Comparison of ENCODE assay signal across 1 cellular context in the genomic region with DNA sequence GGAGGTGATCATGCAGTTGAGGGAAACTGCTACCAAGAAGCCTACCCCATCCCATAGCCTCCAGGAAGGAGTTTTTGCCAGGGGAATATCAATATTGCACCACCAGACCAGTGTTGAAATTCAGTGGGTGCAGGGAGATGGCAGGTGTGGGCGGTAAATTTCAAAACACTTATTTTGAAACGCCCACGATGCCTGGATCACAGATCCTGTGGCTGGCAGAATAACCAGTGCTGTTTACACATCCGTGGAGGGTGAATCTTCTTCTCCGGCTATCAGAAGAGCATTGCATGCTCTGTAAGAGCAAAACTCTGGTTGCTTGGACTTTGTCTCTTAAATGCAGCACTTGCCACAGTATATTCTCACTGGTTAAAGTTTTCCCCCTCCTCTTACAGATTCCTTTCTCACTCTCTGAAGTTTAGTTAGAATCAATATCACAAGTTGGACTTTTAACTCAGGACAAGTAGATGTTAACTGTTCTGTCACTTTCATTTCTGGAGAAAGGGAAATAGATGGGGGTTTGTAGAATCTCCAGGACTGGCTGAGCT.
TF ChIP-seq lines count a peak whose summit lies in the region.

No MANE protein-coding gene starts in this region.

TF ChIP-seq in HepG2, 621 proteins besides CTCF, POLR2A, EP300 and RAD21 (continued from another document and continues in another):
- TF ChIP-seq, protein P1, sequence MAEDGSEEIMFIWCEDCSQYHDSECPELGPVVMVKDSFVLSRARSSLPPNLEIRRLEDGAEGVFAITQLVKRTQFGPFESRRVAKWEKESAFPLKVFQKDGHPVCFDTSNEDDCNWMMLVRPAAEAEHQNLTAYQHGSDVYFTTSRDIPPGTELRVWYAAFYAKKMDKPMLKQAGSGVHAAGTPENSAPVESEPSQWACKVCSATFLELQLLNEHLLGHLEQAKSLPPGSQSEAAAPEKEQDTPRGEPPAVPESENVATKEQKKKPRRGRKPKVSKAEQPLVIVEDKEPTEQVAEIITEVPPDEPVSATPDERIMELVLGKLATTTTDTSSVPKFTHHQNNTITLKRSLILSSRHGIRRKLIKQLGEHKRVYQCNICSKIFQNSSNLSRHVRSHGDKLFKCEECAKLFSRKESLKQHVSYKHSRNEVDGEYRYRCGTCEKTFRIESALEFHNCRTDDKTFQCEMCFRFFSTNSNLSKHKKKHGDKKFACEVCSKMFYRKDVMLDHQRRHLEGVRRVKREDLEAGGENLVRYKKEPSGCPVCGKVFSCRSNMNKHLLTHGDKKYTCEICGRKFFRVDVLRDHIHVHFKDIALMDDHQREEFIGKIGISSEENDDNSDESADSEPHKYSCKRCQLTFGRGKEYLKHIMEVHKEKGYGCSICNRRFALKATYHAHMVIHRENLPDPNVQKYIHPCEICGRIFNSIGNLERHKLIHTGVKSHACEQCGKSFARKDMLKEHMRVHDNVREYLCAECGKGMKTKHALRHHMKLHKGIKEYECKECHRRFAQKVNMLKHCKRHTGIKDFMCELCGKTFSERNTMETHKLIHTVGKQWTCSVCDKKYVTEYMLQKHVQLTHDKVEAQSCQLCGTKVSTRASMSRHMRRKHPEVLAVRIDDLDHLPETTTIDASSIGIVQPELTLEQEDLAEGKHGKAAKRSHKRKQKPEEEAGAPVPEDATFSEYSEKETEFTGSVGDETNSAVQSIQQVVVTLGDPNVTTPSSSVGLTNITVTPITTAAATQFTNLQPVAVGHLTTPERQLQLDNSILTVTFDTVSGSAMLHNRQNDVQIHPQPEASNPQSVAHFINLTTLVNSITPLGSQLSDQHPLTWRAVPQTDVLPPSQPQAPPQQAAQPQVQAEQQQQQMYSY (CRISPR knock-in tag; IDR thresholded peaks at IDR 0.05), result peak; percentile 77
- TF ChIP-seq ZNF207 (IDR thresholded peaks at IDR 0.05; ENCODE audit: borderline replicate concordance) (no peak), FOXO1 (CRISPR knock-in tag; IDR thresholded peaks at IDR 0.05) (peak; percentile 87), TARDBP (CRISPR knock-in tag; IDR thresholded peaks at IDR 0.05) (peak; percentile 90), MBNL3 (CRISPR knock-in tag; conservative IDR thresholded peaks at IDR 0.05) (no peak), ZNF883 (CRISPR knock-in tag; IDR thresholded peaks at IDR 0.05; ENCODE audit: not compliant biosample characterization) (no peak), JARID2 (CRISPR knock-in tag; IDR thresholded peaks at IDR 0.05; ENCODE audit: insufficient replicate concordance) (peak; percentile 56), ZNF205 (CRISPR knock-in tag; IDR thresholded peaks at IDR 0.05) (peak; percentile 25; the same call in 1 of the 2 replicates), ZNF274 (CRISPR knock-in tag; IDR thresholded peaks at IDR 0.05) (peak; percentile 62; the same call in 1 of the 2 replicates), NPAS2 (CRISPR knock-in tag; IDR thresholded peaks at IDR 0.05; ENCODE audit: borderline replicate concordance) (no peak), NONO (IDR thresholded peaks at IDR 0.05) (no peak), NONO (CRISPR knock-in tag; conservative IDR thresholded peaks at IDR 0.05) (peak; percentile 83), EED (CRISPR knock-in tag; IDR thresholded peaks at IDR 0.05) (no peak), RFXAP (CRISPR knock-in tag; IDR thresholded peaks at IDR 0.05; ENCODE audit: borderline replicate concordance) (peak; percentile 75; the same call in 1 of the 2 replicates), BHLHE40 (IDR thresholded peaks at IDR 0.05; ENCODE audit: low read length) (peak; percentile 62; the same call in 1 of the 2 replicates), SIN3A (IDR thresholded peaks at IDR 0.05; ENCODE audit: borderline replicate concordance, low read depth, low read length) (peak; percentile 85), HDAC2 (CRISPR knock-in tag; IDR thresholded peaks at IDR 0.05) (peak; percentile 96), ZFP82 (CRISPR knock-in tag; IDR thresholded peaks at IDR 0.05; ENCODE audit: borderline replicate concordance) (no peak), SOX6 (IDR thresholded peaks at IDR 0.05) (no peak), SOX6 (CRISPR knock-in tag; IDR thresholded peaks at IDR 0.05) (peak; percentile 96), ZSCAN25 (CRISPR knock-in tag; IDR thresholded peaks at IDR 0.05) (no peak; the same call in 1 of the 2 replicates), MTF2 (CRISPR knock-in tag; IDR thresholded peaks at IDR 0.05; ENCODE audit: borderline replicate concordance) (no peak), NCOA5 (CRISPR knock-in tag; IDR thresholded peaks at IDR 0.05) (no peak), ZKSCAN1 (IDR thresholded peaks at IDR 0.05; ENCODE audit: low read length) (0 out of 2 replicates have a peak, but pooled peaks have one; percentile 31), ZNF772 (CRISPR knock-in tag; IDR thresholded peaks at IDR 0.05) (peak; percentile 52; the same call in 1 of the 2 replicates), ONECUT2 (CRISPR knock-in tag; IDR thresholded peaks at IDR 0.05) (peak; percentile 94), MAFK (conservative IDR thresholded peaks at IDR 0.05 in 1 of 2, IDR thresholded peaks at IDR 0.05 in 1 of 2; ENCODE audit: low read length in 2 of 2) (0 out of 4 replicates have a peak, but pooled peaks have one; percentile 9 to 30), RARA (CRISPR knock-in tag; IDR thresholded peaks at IDR 0.05) (peak; percentile 66), CENPT (CRISPR knock-in tag; IDR thresholded peaks at IDR 0.05; ENCODE audit: low read depth) (no peak), ZFX (CRISPR knock-in tag; IDR thresholded peaks at IDR 0.05; ENCODE audit: low read depth) (peak; percentile 31; the same call in 1 of the 2 replicates), KDM2A (CRISPR knock-in tag; IDR thresholded peaks at IDR 0.05; ENCODE audit: borderline replicate concordance, low read depth) (peak; percentile 61; the same call in 1 of the 2 replicates), ZNF589 (CRISPR knock-in tag; conservative IDR thresholded peaks at IDR 0.05) (peak; percentile 60), ARID2 (CRISPR knock-in tag; IDR thresholded peaks at IDR 0.05; ENCODE audit: borderline replicate concordance) (peak; percentile 95; the same call in 1 of the 2 replicates)
- TF ChIP-seq, protein P2, sequence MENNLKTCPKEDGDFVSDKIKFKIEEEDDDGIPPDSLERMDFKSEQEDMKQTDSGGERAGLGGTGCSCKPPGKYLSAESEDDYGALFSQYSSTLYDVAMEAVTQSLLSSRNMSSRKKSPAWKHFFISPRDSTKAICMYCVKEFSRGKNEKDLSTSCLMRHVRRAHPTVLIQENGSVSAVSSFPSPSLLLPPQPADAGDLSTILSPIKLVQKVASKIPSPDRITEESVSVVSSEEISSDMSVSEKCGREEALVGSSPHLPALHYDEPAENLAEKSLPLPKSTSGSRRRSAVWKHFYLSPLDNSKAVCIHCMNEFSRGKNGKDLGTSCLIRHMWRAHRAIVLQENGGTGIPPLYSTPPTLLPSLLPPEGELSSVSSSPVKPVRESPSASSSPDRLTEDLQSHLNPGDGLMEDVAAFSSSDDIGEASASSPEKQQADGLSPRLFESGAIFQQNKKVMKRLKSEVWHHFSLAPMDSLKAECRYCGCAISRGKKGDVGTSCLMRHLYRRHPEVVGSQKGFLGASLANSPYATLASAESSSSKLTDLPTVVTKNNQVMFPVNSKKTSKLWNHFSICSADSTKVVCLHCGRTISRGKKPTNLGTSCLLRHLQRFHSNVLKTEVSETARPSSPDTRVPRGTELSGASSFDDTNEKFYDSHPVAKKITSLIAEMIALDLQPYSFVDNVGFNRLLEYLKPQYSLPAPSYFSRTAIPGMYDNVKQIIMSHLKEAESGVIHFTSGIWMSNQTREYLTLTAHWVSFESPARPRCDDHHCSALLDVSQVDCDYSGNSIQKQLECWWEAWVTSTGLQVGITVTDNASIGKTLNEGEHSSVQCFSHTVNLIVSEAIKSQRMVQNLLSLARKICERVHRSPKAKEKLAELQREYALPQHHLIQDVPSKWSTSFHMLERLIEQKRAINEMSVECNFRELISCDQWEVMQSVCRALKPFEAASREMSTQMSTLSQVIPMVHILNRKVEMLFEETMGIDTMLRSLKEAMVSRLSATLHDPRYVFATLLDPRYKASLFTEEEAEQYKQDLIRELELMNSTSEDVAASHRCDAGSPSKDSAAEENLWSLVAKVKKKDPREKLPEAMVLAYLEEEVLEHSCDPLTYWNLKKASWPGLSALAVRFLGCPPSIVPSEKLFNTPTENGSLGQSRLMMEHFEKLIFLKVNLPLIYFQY (CRISPR knock-in tag; IDR thresholded peaks at IDR 0.05; ENCODE audit: borderline replicate concordance), result 0 out of 2 replicates have a peak, but pooled peaks have one; percentile 70
- TF ChIP-seq, protein P3, sequence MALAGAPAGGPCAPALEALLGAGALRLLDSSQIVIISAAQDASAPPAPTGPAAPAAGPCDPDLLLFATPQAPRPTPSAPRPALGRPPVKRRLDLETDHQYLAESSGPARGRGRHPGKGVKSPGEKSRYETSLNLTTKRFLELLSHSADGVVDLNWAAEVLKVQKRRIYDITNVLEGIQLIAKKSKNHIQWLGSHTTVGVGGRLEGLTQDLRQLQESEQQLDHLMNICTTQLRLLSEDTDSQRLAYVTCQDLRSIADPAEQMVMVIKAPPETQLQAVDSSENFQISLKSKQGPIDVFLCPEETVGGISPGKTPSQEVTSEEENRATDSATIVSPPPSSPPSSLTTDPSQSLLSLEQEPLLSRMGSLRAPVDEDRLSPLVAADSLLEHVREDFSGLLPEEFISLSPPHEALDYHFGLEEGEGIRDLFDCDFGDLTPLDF (CRISPR knock-in tag; IDR thresholded peaks at IDR 0.05), result peak; percentile 83
- TF ChIP-seq, protein P4, sequence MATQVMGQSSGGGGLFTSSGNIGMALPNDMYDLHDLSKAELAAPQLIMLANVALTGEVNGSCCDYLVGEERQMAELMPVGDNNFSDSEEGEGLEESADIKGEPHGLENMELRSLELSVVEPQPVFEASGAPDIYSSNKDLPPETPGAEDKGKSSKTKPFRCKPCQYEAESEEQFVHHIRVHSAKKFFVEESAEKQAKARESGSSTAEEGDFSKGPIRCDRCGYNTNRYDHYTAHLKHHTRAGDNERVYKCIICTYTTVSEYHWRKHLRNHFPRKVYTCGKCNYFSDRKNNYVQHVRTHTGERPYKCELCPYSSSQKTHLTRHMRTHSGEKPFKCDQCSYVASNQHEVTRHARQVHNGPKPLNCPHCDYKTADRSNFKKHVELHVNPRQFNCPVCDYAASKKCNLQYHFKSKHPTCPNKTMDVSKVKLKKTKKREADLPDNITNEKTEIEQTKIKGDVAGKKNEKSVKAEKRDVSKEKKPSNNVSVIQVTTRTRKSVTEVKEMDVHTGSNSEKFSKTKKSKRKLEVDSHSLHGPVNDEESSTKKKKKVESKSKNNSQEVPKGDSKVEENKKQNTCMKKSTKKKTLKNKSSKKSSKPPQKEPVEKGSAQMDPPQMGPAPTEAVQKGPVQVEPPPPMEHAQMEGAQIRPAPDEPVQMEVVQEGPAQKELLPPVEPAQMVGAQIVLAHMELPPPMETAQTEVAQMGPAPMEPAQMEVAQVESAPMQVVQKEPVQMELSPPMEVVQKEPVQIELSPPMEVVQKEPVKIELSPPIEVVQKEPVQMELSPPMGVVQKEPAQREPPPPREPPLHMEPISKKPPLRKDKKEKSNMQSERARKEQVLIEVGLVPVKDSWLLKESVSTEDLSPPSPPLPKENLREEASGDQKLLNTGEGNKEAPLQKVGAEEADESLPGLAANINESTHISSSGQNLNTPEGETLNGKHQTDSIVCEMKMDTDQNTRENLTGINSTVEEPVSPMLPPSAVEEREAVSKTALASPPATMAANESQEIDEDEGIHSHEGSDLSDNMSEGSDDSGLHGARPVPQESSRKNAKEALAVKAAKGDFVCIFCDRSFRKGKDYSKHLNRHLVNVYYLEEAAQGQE (IDR thresholded peaks at IDR 0.05; ENCODE audit: borderline replicate concordance in 1 of 2, low read depth in 1 of 2, low read length in 2 of 2), result peak in 1 of 2 experiments; percentile 58; a peak in 1 of 4 replicates
- TF ChIP-seq, protein P5, sequence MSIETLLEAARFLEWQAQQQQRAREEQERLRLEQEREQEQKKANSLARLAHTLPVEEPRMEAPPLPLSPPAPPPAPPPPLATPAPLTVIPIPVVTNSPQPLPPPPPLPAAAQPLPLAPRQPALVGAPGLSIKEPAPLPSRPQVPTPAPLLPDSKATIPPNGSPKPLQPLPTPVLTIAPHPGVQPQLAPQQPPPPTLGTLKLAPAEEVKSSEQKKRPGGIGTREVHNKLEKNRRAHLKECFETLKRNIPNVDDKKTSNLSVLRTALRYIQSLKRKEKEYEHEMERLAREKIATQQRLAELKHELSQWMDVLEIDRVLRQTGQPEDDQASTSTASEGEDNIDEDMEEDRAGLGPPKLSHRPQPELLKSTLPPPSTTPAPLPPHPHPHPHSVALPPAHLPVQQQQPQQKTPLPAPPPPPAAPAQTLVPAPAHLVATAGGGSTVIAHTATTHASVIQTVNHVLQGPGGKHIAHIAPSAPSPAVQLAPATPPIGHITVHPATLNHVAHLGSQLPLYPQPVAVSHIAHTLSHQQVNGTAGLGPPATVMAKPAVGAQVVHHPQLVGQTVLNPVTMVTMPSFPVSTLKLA (IDR thresholded peaks at IDR 0.05), result 0 out of 2 replicates have a peak, but pooled peaks have one; percentile 41
- TF ChIP-seq, protein P6, sequence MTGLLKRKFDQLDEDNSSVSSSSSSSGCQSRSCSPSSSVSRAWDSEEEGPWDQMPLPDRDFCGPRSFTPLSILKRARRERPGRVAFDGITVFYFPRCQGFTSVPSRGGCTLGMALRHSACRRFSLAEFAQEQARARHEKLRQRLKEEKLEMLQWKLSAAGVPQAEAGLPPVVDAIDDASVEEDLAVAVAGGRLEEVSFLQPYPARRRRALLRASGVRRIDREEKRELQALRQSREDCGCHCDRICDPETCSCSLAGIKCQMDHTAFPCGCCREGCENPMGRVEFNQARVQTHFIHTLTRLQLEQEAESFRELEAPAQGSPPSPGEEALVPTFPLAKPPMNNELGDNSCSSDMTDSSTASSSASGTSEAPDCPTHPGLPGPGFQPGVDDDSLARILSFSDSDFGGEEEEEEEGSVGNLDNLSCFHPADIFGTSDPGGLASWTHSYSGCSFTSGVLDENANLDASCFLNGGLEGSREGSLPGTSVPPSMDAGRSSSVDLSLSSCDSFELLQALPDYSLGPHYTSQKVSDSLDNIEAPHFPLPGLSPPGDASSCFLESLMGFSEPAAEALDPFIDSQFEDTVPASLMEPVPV (CRISPR knock-in tag; IDR thresholded peaks at IDR 0.05), result 0 out of 2 replicates have a peak, but pooled peaks have one; percentile 73
- TF ChIP-seq, protein P7, sequence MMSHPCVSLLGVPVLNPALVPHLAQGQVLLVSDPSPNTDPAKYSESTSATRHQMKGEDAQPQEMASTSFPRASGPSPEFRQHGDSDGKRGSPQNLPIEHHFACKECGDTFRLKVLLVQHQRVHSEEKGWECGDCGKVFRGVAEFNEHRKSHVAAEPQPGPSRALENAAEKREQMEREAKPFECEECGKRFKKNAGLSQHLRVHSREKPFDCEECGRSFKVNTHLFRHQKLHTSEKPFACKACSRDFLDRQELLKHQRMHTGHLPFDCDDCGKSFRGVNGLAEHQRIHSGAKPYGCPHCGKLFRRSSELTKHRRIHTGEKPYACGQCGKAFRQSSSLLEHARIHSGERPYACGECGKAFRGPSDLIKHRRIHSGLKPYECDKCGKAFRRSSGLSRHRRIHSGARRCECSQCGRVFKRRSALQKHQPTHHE (CRISPR knock-in tag; IDR thresholded peaks at IDR 0.05; ENCODE audit: borderline replicate concordance), result peak; percentile 48; the same call in 1 of the 2 replicates
- TF ChIP-seq, protein P8, sequence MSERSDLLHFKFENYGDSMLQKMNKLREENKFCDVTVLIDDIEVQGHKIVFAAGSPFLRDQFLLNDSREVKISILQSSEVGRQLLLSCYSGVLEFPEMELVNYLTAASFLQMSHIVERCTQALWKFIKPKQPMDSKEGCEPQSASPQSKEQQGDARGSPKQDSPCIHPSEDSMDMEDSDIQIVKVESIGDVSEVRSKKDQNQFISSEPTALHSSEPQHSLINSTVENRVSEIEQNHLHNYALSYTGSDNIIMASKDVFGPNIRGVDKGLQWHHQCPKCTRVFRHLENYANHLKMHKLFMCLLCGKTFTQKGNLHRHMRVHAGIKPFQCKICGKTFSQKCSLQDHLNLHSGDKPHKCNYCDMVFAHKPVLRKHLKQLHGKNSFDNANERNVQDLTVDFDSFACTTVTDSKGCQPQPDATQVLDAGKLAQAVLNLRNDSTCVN (CRISPR knock-in tag; IDR thresholded peaks at IDR 0.05; ENCODE audit: borderline replicate concordance), result peak; percentile 41; the same call in 1 of the 2 replicates
